In the genomic region with DNA sequence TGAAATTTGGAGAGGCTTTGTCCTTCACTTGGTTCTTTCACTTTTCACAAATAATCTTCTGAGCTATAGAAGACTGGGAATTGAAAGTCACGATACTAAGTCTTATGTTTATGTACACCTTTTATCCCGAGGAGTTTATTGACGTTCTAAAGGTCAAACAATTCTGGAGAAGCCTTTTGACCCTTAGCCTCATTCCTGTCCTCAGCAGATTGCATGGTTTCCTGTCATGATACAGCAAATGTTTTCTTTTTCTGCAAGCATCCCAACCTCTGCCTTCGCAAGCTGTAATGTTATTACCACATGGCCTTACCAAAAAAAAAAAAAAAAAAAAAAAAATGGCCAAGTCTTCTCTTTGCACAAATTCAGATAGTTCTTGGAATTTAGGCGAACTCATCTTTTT, we compare ENCODE assay signal across 32 cellular contexts.
"Had no signal": no experiment of that assay in that cellular context is flagged by ENCODE, and none has a peak within 500 bp of the region (broad histone marks: within the 10 kb centered on the region; RNA-seq: fewer than 3 reads in every experiment).

No MANE protein-coding gene starts in this region.

- H3K27ac ChIP-seq: SJCRH30, SK-N-MC, WERI-Rb-1 had no signal

- H3K36me3 Mint-ChIP-seq: activated CD8-positive, alpha-beta memory T cell treated with anti-CD3 and anti-CD28 coated beads, Interleukin-2, amount 10 ng/mL, durations not matched to agents 7 days and 5 days; activated naive CD4-positive, alpha-beta T cell treated with anti-CD3 and anti-CD28 coated beads, Interleukin-2, amount 10 ng/mL, durations not matched to agents 7 days and 5 days; activated naive CD8-positive, alpha-beta T cell had no signal

- H3K27me3 Mint-ChIP-seq: activated CD4-positive, alpha-beta memory T cell treated with anti-CD3 and anti-CD28 coated beads, Interleukin-2, amount 10 ng/mL, durations not matched to agents 7 days and 5 days; activated CD8-positive, alpha-beta memory T cell treated with anti-CD3 and anti-CD28 coated beads, Interleukin-2, amount 10 ng/mL, durations not matched to agents 7 days and 5 days; activated naive CD4-positive, alpha-beta T cell treated with anti-CD3 and anti-CD28 coated beads, Interleukin-2, amount 10 ng/mL, durations not matched to agents 7 days and 5 days; activated naive CD8-positive, alpha-beta T cell; activated naive CD8-positive, alpha-beta T cell treated with anti-CD3 and anti-CD28 coated beads, Interleukin-2, amount 50 U/mL, for 24 hours had no signal

- DNase-seq: activated CD4-positive, alpha-beta memory T cell treated with anti-CD3 and anti-CD28 coated beads, Interleukin-2, amount 10 ng/mL, durations not matched to agents 7 days and 5 days; activated CD4-positive, alpha-beta T cell treated with anti-CD3 and anti-CD28 coated beads for 1 hour; activated CD4-positive, alpha-beta T cell treated with anti-CD3 and anti-CD28 coated beads for 48 hours; activated CD4-positive, CD25-positive, alpha-beta regulatory T cell; activated CD8-positive, alpha-beta memory T cell treated with anti-CD3 and anti-CD28 coated beads for 24 hours; activated CD8-positive, alpha-beta memory T cell treated with anti-CD3 and anti-CD28 coated beads, Interleukin-2, amount 10 ng/mL, durations not matched to agents 7 days and 5 days; activated CD8-positive, alpha-beta memory T cell treated with anti-CD3 and anti-CD28 coated beads, Interleukin-2, amount 50 U/mL, for 48 hours; activated effector memory CD4-positive, alpha-beta T cell treated with Interleukin-2 at 50 U/mL for 16 hours; activated naive CD4-positive, alpha-beta T cell treated with anti-CD3 and anti-CD28 coated beads, Interleukin-2, amount 10 ng/mL, durations not matched to agents 7 days and 5 days; activated naive CD8-positive, alpha-beta T cell treated with anti-CD3 and anti-CD28 coated beads, Interleukin-2, amount 50 U/mL, for 24 hours; activated T-cell treated with anti-CD3 and anti-CD28 coated beads, Interleukin-2, amount 50 U/mL, for 48 hours; anterior cingulate cortex; caudate nucleus; Kasumi-1; KG1; MG63; NCI-H1048; NCI-H1436 treated with DMSO at 0.1 percent for 48 hours; NCI-H1694 treated with DMSO at 0.1 percent for 48 hours; NCI-H2029; NCI-H345; NCI-H524 treated with DMSO at 0.1 percent for 48 hours; NK-92 treated with Interleukin-12 subunit alpha and Interleukin-12 subunit beta, amount 100 ng/mL, for 24 hours; OCI-M1; Right ventricle myocardium superior; SJCRH30; T1000; WERI-Rb-1 had no signal

- H3K4me3 ChIP-seq: MG63, SJCRH30, SK-N-MC had no signal

- H3K27me3 ChIP-seq: MG63, SJCRH30 had no signal

- H3K9me3 ChIP-seq: MG63, SJCRH30 had no signal

- H3K36me3 ChIP-seq: MG63, SJCRH30, WERI-Rb-1 had no signal

- FAIRE-seq: bronchial epithelial cell had no signal

- H3K4me3 Mint-ChIP-seq: activated CD4-positive, alpha-beta memory T cell treated with anti-CD3 and anti-CD28 coated beads, Interleukin-2, amount 10 ng/mL, durations not matched to agents 7 days and 5 days; activated CD8-positive, alpha-beta memory T cell treated with anti-CD3 and anti-CD28 coated beads, Interleukin-2, amount 10 ng/mL, durations not matched to agents 7 days and 5 days; activated naive CD4-positive, alpha-beta T cell treated with anti-CD3 and anti-CD28 coated beads, Interleukin-2, amount 10 ng/mL, durations not matched to agents 7 days and 5 days; activated naive CD8-positive, alpha-beta T cell; activated naive CD8-positive, alpha-beta T cell treated with anti-CD3 and anti-CD28 coated beads, Interleukin-2, amount 50 U/mL, for 24 hours; brain had no signal

- ATAC-seq: activated CD8-positive, alpha-beta memory T cell treated with anti-CD3 and anti-CD28 coated beads, Interleukin-2, amount 10 ng/mL, durations not matched to agents 7 days and 5 days; activated naive CD8-positive, alpha-beta T cell treated with anti-CD3 and anti-CD28 coated beads, Interleukin-2, amount 50 U/mL, for 24 hours had no signal

- H3K4me1 Mint-ChIP-seq: activated CD4-positive, alpha-beta memory T cell treated with anti-CD3 and anti-CD28 coated beads, Interleukin-2, amount 10 ng/mL, durations not matched to agents 7 days and 5 days; activated CD8-positive, alpha-beta memory T cell treated with anti-CD3 and anti-CD28 coated beads, Interleukin-2, amount 10 ng/mL, durations not matched to agents 7 days and 5 days; activated naive CD4-positive, alpha-beta T cell treated with anti-CD3 and anti-CD28 coated beads, Interleukin-2, amount 10 ng/mL, durations not matched to agents 7 days and 5 days; activated naive CD8-positive, alpha-beta T cell treated with anti-CD3 and anti-CD28 coated beads, Interleukin-2, amount 50 U/mL, for 24 hours; brain had no signal

- H3K27ac Mint-ChIP-seq: activated CD4-positive, alpha-beta memory T cell treated with anti-CD3 and anti-CD28 coated beads, Interleukin-2, amount 10 ng/mL, durations not matched to agents 7 days and 5 days; activated CD8-positive, alpha-beta memory T cell treated with anti-CD3 and anti-CD28 coated beads, Interleukin-2, amount 10 ng/mL, durations not matched to agents 7 days and 5 days; activated naive CD4-positive, alpha-beta T cell treated with anti-CD3 and anti-CD28 coated beads, Interleukin-2, amount 10 ng/mL, durations not matched to agents 7 days and 5 days; activated naive CD8-positive, alpha-beta T cell; activated naive CD8-positive, alpha-beta T cell treated with anti-CD3 and anti-CD28 coated beads, Interleukin-2, amount 50 U/mL, for 24 hours; brain had no signal
